In genomic region chr16:90023078-90023447, GRCh38 we compare ENCODE assay signal across 7 cellular contexts. TPM values are rescaled to one million over a fixed set of nuclear protein-coding genes. Genes with fewer than 3 reads are reported as not detected.
DNase-seq lines count a peak whose midpoint lies in the region; ATAC-seq and TF ChIP-seq lines count a peak whose summit lies in the region.

No MANE protein-coding gene starts in this region.

- peaks cover 2% of the 10 kb centered on the region for H3K36me3 Mint-ChIP-seq in activated naive CD8-positive, alpha-beta T cell treated with anti-CD3 and anti-CD28 coated beads, Interleukin-2, amount 10 ng/mL, durations not matched to agents 7 days and 5 days

- H3K4me1 ChIP-seq in iPS-15b (ENCODE audit: control insufficient read depth, insufficient read depth, low read length) (peaks cover 10% of the 10 kb centered on the region), stomach (peaks cover 22 to 56% (median 48%) of the 10 kb centered on the region in 4 donors)

- ATAC-seq in activated naive CD8-positive, alpha-beta T cell treated with anti-CD3 and anti-CD28 coated beads, Interleukin-2, amount 10 ng/mL, durations not matched to agents 7 days and 5 days (ENCODE audit: low read depth), result no peak
- ATAC-seq in GM18868 (IDR thresholded peaks at IDR 0.05; ENCODE audit: unreplicated experiment), result no peak

- TF ChIP-seq CTCF in stomach (IDR thresholded peaks at IDR 0.05), result no peak

- intact Hi-C loops in stomach (cut with DNase I; ENCODE audit: low total_unique reads), result no loop called here

- DNase-seq in HT-29 (ENCODE audit: low spot score), result peak; percentile 29
- no peak for DNase-seq in activated naive CD8-positive, alpha-beta T cell treated with anti-CD3 and anti-CD28 coated beads, Interleukin-2, amount 10 ng/mL, durations not matched to agents 7 days and 5 days
- no peak for DNase-seq in stomach
- DNase-seq in NCI-H345 treated with DMSO at 0.1 percent for 48 hours (lab: John Stamatoyannopoulos, UW; ENCODE audit: unreplicated experiment), result no peak
- no peak for DNase-seq in NCI-H2081 (lab: John Stamatoyannopoulos, UW)

- H3K36me3 ChIP-seq in iPS-15b (ENCODE audit: control insufficient read depth, insufficient read depth, low read length), result no peaks in the 10 kb centered on the region
- peaks cover 0 to 7% (median 3%) of the 10 kb centered on the region in 4 donors for H3K36me3 ChIP-seq in stomach

- H3K4me3 Mint-ChIP-seq in activated naive CD8-positive, alpha-beta T cell treated with anti-CD3 and anti-CD28 coated beads, Interleukin-2, amount 10 ng/mL, durations not matched to agents 7 days and 5 days, result peak overlapping the region; percentile 79

- peak overlapping the region in 4 of 5 donors; percentile 74 to 85 (median 78) for H3K27ac ChIP-seq in stomach

- H3K27me3 Mint-ChIP-seq in activated naive CD8-positive, alpha-beta T cell treated with anti-CD3 and anti-CD28 coated beads, Interleukin-2, amount 10 ng/mL, durations not matched to agents 7 days and 5 days, result peaks cover 19% of the 10 kb centered on the region

- no peak overlapping the region for H3K27ac Mint-ChIP-seq in activated naive CD8-positive, alpha-beta T cell treated with anti-CD3 and anti-CD28 coated beads, Interleukin-2, amount 10 ng/mL, durations not matched to agents 7 days and 5 days

- H3K9me3 ChIP-seq in iPS-15b (ENCODE audit: control insufficient read depth, insufficient read depth, low read length), result no peaks in the 10 kb centered on the region
- no peaks in the 10 kb centered on the region for H3K9me3 ChIP-seq in stomach

- H3K27me3 ChIP-seq in iPS-15b (ENCODE audit: control insufficient read depth, insufficient read depth, low read length) (no peaks in the 10 kb centered on the region), stomach (peaks cover 0 to 15% (median 5%) of the 10 kb centered on the region in 3 donors)

- no peak overlapping the region for H3K9ac ChIP-seq in iPS-15b (ENCODE audit: low read depth, low read length)

- H3K4me3 ChIP-seq in iPS-15b (ENCODE audit: low read depth, low read length) (peak overlapping the region; percentile 63), stomach (peak overlapping the region; percentile 68 to 83 (median 78))

- H3K4me1 Mint-ChIP-seq in activated naive CD8-positive, alpha-beta T cell treated with anti-CD3 and anti-CD28 coated beads, Interleukin-2, amount 10 ng/mL, durations not matched to agents 7 days and 5 days, result peaks cover 19% of the 10 kb centered on the region

- H3K9me3 Mint-ChIP-seq in activated naive CD8-positive, alpha-beta T cell treated with anti-CD3 and anti-CD28 coated beads, Interleukin-2, amount 10 ng/mL, durations not matched to agents 7 days and 5 days, result peaks cover 2% of the 10 kb centered on the region

- POLR2A ChIA-PET in activated naive CD8-positive, alpha-beta T cell treated with anti-CD3 and anti-CD28 coated beads, Interleukin-2, amount 10 ng/mL, durations not matched to agents 7 days and 5 days (lab: Charles Lee), result no interaction called here

- WGBS in stomach, 5 donors, result 22 to 47% (median 25%) methylated on average over 6 to 7 of the region's 7 CpGs

- TF ChIP-seq EP300 in stomach (IDR thresholded peaks at IDR 0.05), result no peak

- no peak for TF ChIP-seq POLR2A in stomach (IDR thresholded peaks at IDR 0.05)

RNA-seq across cellular contexts. Expression of gene DBNDD1, which starts 3.8 kb away (rescaled TPM):
- total RNA-seq in HT-29 (2014; rRNA removed; shearing (Covaris generic)), result 15.8 and 19.9 TPM in 2 replicates
- 1 to 10 TPM in 1 of 2 experiments, under 1 TPM in 1; 0.62 to 1.2 TPM for total RNA-seq in activated naive CD8-positive, alpha-beta T cell treated with anti-CD3 and anti-CD28 coated beads, Interleukin-2, amount 10 ng/mL, durations not matched to agents 7 days and 5 days
- 10 to 100 TPM in 2 of 5 donors, 1 to 10 TPM in 1, under 1 TPM in 1, not detected in 1; 0.73 to 37.1 (median 15.1) TPM for total RNA-seq in stomach
- 1 to 10 TPM; 5.8 to 9.9 (median 7.3) TPM for polyA plus RNA-seq in stomach

RNA-seq across cellular contexts. Expression of gene PRDM7, which starts 54.1 kb away (rescaled TPM):
- total RNA-seq in HT-29 (2014; rRNA removed; shearing (Covaris generic)), result not detected in 2 replicates
- total RNA-seq in activated naive CD8-positive, alpha-beta T cell treated with anti-CD3 and anti-CD28 coated beads, Interleukin-2, amount 10 ng/mL, durations not matched to agents 7 days and 5 days, result not detected
- not detected for total RNA-seq in stomach
- polyA plus RNA-seq in stomach, result not detected
